ENCODE assay signal across 17 cellular contexts in genomic region chr2:3940661-3941060, GRCh38.
DNase-seq lines count a peak whose midpoint lies in the region; ATAC-seq, FAIRE-seq and TF ChIP-seq lines count a peak whose summit lies in the region.
"Had no signal": no experiment of that assay in that cellular context is flagged by ENCODE, and none has a peak within 500 bp of the region (broad histone marks: within the 10 kb centered on the region; RNA-seq: fewer than 3 reads in every experiment).

No MANE protein-coding gene starts in this region.

- H3K18ac ChIP-seq in H1 (ENCODE audit: extremely low read depth, low read length) = no peak overlapping the region

- no peak overlapping the region for H2BK5ac ChIP-seq in H1 (ENCODE audit: low read depth, low read length)

- H2BK120ac ChIP-seq in H1 (replicated peaks; ENCODE audit: low read depth, low read length) = no peak overlapping the region

- H4K91ac ChIP-seq in H1 (replicated peaks; ENCODE audit: insufficient read length, low read length) = no peak overlapping the region

- CTCF ChIA-PET in H1 (lab: Charles Lee; ENCODE audit: partially characterized antibody) = no interaction called here

- H4K20me1 ChIP-seq in BLaER1 treated with 17β-estradiol and CSF1 and Interleukin-3, amounts not matched to agents 10 nM and 100 nM = no peaks in the 10 kb centered on the region
- no peaks in the 10 kb centered on the region for H4K20me1 ChIP-seq in H1 (replicated peaks in 1 of 2; ENCODE audit: control insufficient read depth in 1 of 2, insufficient read depth in 2 of 2, low read length in 2 of 2)

- no peak overlapping the region for H2AK5ac ChIP-seq in H1 (ENCODE audit: low read depth, low read length)

- H2AFZ ChIP-seq in H1 (ENCODE audit: low read length) = peak overlapping the region; percentile 7; the same call in 1 of the 2 replicates
- H2AFZ ChIP-seq: GM23248 had no signal

- H3K27ac ChIP-seq in BLaER1 treated with 17β-estradiol and CSF1 and Interleukin-3, amounts not matched to agents 10 nM and 100 nM = no peak overlapping the region
- no peak overlapping the region for H3K27ac ChIP-seq in H1 (ENCODE audit: low read depth, low read length)
- H3K27ac ChIP-seq: C4-2B, GM23248 had no signal

- H3K4me2 ChIP-seq in BLaER1 treated with 17β-estradiol and CSF1 and Interleukin-3, amounts not matched to agents 10 nM and 100 nM = peak overlapping the region in 6 of 11 experiments; percentile 7 to 41 (median 19); a peak in 7 of 22 replicates
- H3K4me2 ChIP-seq in H1 (ENCODE audit: insufficient read depth in 1 of 2, low read depth in 2 of 2, low read length in 2 of 2) = no peak overlapping the region

- H3K4me3 Mint-ChIP-seq in activated T-cell treated with anti-CD3 and anti-CD28 coated beads, Interleukin-2, amount 50 U/mL, for 72 hours = no peak overlapping the region
- H3K4me3 Mint-ChIP-seq: CD4-positive, alpha-beta memory T cell had no signal

- no peaks in the 10 kb centered on the region for H3K36me3 Mint-ChIP-seq in activated T-cell treated with anti-CD3 and anti-CD28 coated beads, Interleukin-2, amount 50 U/mL, for 72 hours (ENCODE audit: insufficient read depth in 2 of 2)
- H3K36me3 Mint-ChIP-seq: CD4-positive, alpha-beta memory T cell had no signal

- TF ChIP-seq RAD21 in H1 (IDR thresholded peaks at IDR 0.05 in 1 of 2, conservative IDR thresholded peaks at IDR 0.05 in 1 of 2; ENCODE audit: low read depth in 2 of 2, low read length in 2 of 2) = no peak

- H3K4me1 ChIP-seq in BLaER1 treated with 17β-estradiol and CSF1 and Interleukin-3, amounts not matched to agents 10 nM and 100 nM = peaks cover 0 to 8% (median 5%) of the 10 kb centered on the region in 10 experiments; a peak in 7 of 20 replicates
- H3K4me1 ChIP-seq in H1 (replicated peaks in 1 of 4; ENCODE audit: control insufficient read depth in 3 of 4, insufficient read depth in 4 of 4, low read length in 3 of 4) = peaks cover 0 to 4% (median 0%) of the 10 kb centered on the region in 4 experiments; a peak in 1 of 7 replicates

- H3K14ac ChIP-seq in H1 (ENCODE audit: insufficient read length) = no peak overlapping the region

- TF ChIP-seq EP300 in H1 (IDR thresholded peaks at IDR 0.05; ENCODE audit: borderline replicate concordance in 1 of 2, low read depth in 2 of 2, low read length in 2 of 2) = no peak

- no peaks in the 10 kb centered on the region for H3K27me3 Mint-ChIP-seq in activated T-cell treated with anti-CD3 and anti-CD28 coated beads, Interleukin-2, amount 50 U/mL, for 72 hours (ENCODE audit: low read depth)

- no peak overlapping the region for H3K4me3 ChIP-seq in BLaER1 treated with 17β-estradiol and CSF1 and Interleukin-3, amounts not matched to agents 10 nM and 100 nM
- no peak overlapping the region for H3K4me3 ChIP-seq in H1 (ENCODE audit: extremely low read depth in 1 of 4, insufficient read depth in 2 of 4, low read depth in 3 of 4, low read length in 4 of 4)
- H3K4me3 ChIP-seq: GM23248, K562 had no signal

- no peak overlapping the region for H3K4ac ChIP-seq in H1 (replicated peaks; ENCODE audit: insufficient read length, low read depth, low read length)

- no peak for TF ChIP-seq POLR2A in H1 (IDR thresholded peaks at IDR 0.05; ENCODE audit: control extremely low read depth in 1 of 2, low read depth in 2 of 2, low read length in 2 of 2)

- ATAC-seq in GM21786 (IDR thresholded peaks at IDR 0.05; ENCODE audit: unreplicated experiment) = no peak
- no peak for ATAC-seq in activated T-cell treated with anti-CD3 and anti-CD28 coated beads, Interleukin-2, amount 50 U/mL, for 72 hours (replicated peaks in 1 of 2)
- ATAC-seq: K562 had no signal

- no peak for TF ChIP-seq CTCF in H1 (IDR thresholded peaks at IDR 0.05; ENCODE audit: control extremely low read depth in 1 of 3, insufficient read depth in 1 of 3, low read depth in 1 of 3, low read length in 3 of 3)

- H3K79me1 ChIP-seq in H1 (ENCODE audit: low read depth, low read length) = no peaks in the 10 kb centered on the region

- no peak overlapping the region for H3K27ac Mint-ChIP-seq in activated T-cell treated with anti-CD3 and anti-CD28 coated beads, Interleukin-2, amount 50 U/mL, for 72 hours
- H3K27ac Mint-ChIP-seq: CD4-positive, alpha-beta memory T cell had no signal

- 90% methylated on average over 7 of the region's 7 CpGs; no CpG with 5 or more reads in 1 of the 2 experiments for WGBS in H1 (ENCODE audit: extremely low coverage in 1 of 2, insufficient coverage in 1 of 2, insufficient read length in 1 of 2, insufficient replicate concordance in 2 of 2, low coverage in 1 of 2, low lambda C conversion rate in 2 of 2, missing lambda C conversion rate in 1 of 2), 2 experiments

- no peak overlapping the region for H2BK15ac ChIP-seq in H1 (ENCODE audit: low read length)

- no peak overlapping the region for H3K23ac ChIP-seq in H1 (ENCODE audit: insufficient read length)

- H3K23me2 ChIP-seq in H1 (ENCODE audit: low read depth, low read length) = no peaks in the 10 kb centered on the region

- no peak overlapping the region for H4K8ac ChIP-seq in H1 (ENCODE audit: extremely low read depth, insufficient read depth, low read length)

- POLR2A ChIA-PET in H1 (lab: Charles Lee; ENCODE audit: partially characterized antibody) = interaction anchor here (0.6 kb wide), 1 partner anchor 11 kb away, joined by 3 read pairs; no protein-coding TSS in a partner anchor

- no peak for FAIRE-seq in H1 (lab: Jason Lieb, UNC)
- FAIRE-seq: GM12892, GM19239, K562 had no signal

- H3K9ac ChIP-seq in BLaER1 treated with 17β-estradiol and CSF1 and Interleukin-3, amounts not matched to agents 10 nM and 100 nM = no peak overlapping the region
- no peak overlapping the region for H3K9ac ChIP-seq in H1 (replicated peaks in 1 of 4; ENCODE audit: extremely low read depth in 1 of 4, low read depth in 3 of 4, low read length in 3 of 4)
- H3K9ac ChIP-seq: GM23248 had no signal

- DNase-seq in NCI-H524 treated with DMSO at 0.1 percent for 48 hours (lab: John Stamatoyannopoulos, UW) = peak; percentile 81
- DNase-seq in H1 (ENCODE audit: low read depth in 1 of 2, low spot score in 2 of 2) = no peak
- DNase-seq in retina = peak; percentile 47
- no peak for DNase-seq in activated T-cell treated with anti-CD3 and anti-CD28 coated beads, Interleukin-2, amount 50 U/mL, for 72 hours
- no peak for DNase-seq in NCI-H774 (lab: John Stamatoyannopoulos, UW)
- DNase-seq: ACHN, DND-41, GDM1, GM23248, H7 had no signal

- H2BK20ac ChIP-seq in H1 (ENCODE audit: low read length) = no peak overlapping the region

- H3K9me3 ChIP-seq in BLaER1 treated with 17β-estradiol and CSF1 and Interleukin-3, amounts not matched to agents 10 nM and 100 nM (replicated peaks in 1 of 11) = peaks cover 0 to 20% (median 5%) of the 10 kb centered on the region in 11 experiments; a peak in 9 of 22 replicates
- H3K9me3 ChIP-seq in H1 (ENCODE audit: insufficient read depth in 2 of 2, low read depth in 1 of 2, low read length in 1 of 2) = no peaks in the 10 kb centered on the region

- peaks cover 4 to 8% of the 10 kb centered on the region in 2 donors for H3K9me3 Mint-ChIP-seq in activated T-cell treated with anti-CD3 and anti-CD28 coated beads, Interleukin-2, amount 50 U/mL, for 72 hours

- no peaks in the 10 kb centered on the region for H3K79me2 ChIP-seq in H1 (ENCODE audit: control insufficient read depth in 1 of 2, insufficient read depth in 2 of 2, low read length in 2 of 2)

- H2BK12ac ChIP-seq in H1 (ENCODE audit: low read depth, low read length) = no peak overlapping the region

- H4K5ac ChIP-seq in H1 (ENCODE audit: insufficient read length, low read depth, low read length) = no peak overlapping the region

- H3K4me1 Mint-ChIP-seq in activated T-cell treated with anti-CD3 and anti-CD28 coated beads, Interleukin-2, amount 50 U/mL, for 72 hours (ENCODE audit: low read depth) = no peaks in the 10 kb centered on the region
- H3K4me1 Mint-ChIP-seq: CD4-positive, alpha-beta memory T cell had no signal

- no peaks in the 10 kb centered on the region for H3K36me3 ChIP-seq in BLaER1 treated with 17β-estradiol and CSF1 and Interleukin-3, amounts not matched to agents 10 nM and 100 nM
- H3K36me3 ChIP-seq in H1 (ENCODE audit: control insufficient read depth in 2 of 4, insufficient read depth in 4 of 4, low read length in 3 of 4) = no peaks in the 10 kb centered on the region

- no peak overlapping the region for H3K56ac ChIP-seq in H1 (replicated peaks; ENCODE audit: insufficient read length, low read depth, low read length)

- no peaks in the 10 kb centered on the region for H3K27me3 ChIP-seq in BLaER1 treated with 17β-estradiol and CSF1 and Interleukin-3, amounts not matched to agents 10 nM and 100 nM
- H3K27me3 ChIP-seq in H1 (replicated peaks in 1 of 4; ENCODE audit: control insufficient read depth in 3 of 4, extremely low read depth in 1 of 4, insufficient read depth in 3 of 4, low read length in 3 of 4) = no peaks in the 10 kb centered on the region

TF ChIP-seq in H1, 55 proteins besides CTCF, POLR2A, EP300 and RAD21:
- TF ChIP-seq SP1 (IDR thresholded peaks at IDR 0.05; ENCODE audit: low read depth, low read length) (no peak), KDM4A (IDR thresholded peaks at IDR 0.05; ENCODE audit: low read depth, low read length, severe bottlenecking) (no peak), ZNF274 (IDR thresholded peaks at IDR 0.05; ENCODE audit: borderline replicate concordance, extremely low read depth, low read length) (no peak), EZH2 (IDR thresholded peaks at IDR 0.05; ENCODE audit: low read depth, low read length, severe bottlenecking) (no peak), RFX5 (IDR thresholded peaks at IDR 0.05; ENCODE audit: borderline replicate concordance, low read depth, low read length) (no peak), CHD2 (IDR thresholded peaks at IDR 0.05; ENCODE audit: low read length) (no peak), CHD1 (IDR thresholded peaks at IDR 0.05; ENCODE audit: low read depth, low read length) (no peak), GTF2F1 (IDR thresholded peaks at IDR 0.05; ENCODE audit: borderline replicate concordance, low read depth, low read length) (no peak), JUND (IDR thresholded peaks at IDR 0.05; ENCODE audit: low read length) (no peak)

Comparison
In these comparisons a context has a peak if more than half of its experiments do, and no peak if none do; other contexts are left out.
1. H3K4me2 ChIP-seq: peak in BLaER1 treated with 17β-estradiol and CSF1 and Interleukin-3, amounts not matched to agents 10 nM and 100 nM (6 of 11); none in H1 (0 of 2).
2. DNase-seq: peak in NCI-H524 treated with DMSO at 0.1 percent for 48 hours (single experiment) and retina (single experiment); none in H1 (0 of 2), activated T-cell treated with anti-CD3 and anti-CD28 coated beads, Interleukin-2, amount 50 U/mL, for 72 hours (0 of 2) and NCI-H774 (single experiment).